In genomic region chrX:48919947-48920712, GRCh38 we compare ENCODE assay signal across 1 cellular context.
TF ChIP-seq lines count a peak whose summit lies in the region.

No MANE protein-coding gene starts in this region.

TF ChIP-seq in K562, 482 proteins besides CTCF, POLR2A, EP300 and RAD21 (continued from another document and continues in another):
- TF ChIP-seq AFF4 (CRISPR knock-in tag; IDR thresholded peaks at IDR 0.05) (0 out of 2 replicates have a peak, but pooled peaks have one; percentile 60), ZNF436 (CRISPR knock-in tag; IDR thresholded peaks at IDR 0.05) (no peak), ZBTB2 (IDR thresholded peaks at IDR 0.05) (no peak), TAF7 (tag; IDR thresholded peaks at IDR 0.05) (no peak), ZKSCAN3 (CRISPR knock-in tag; IDR thresholded peaks at IDR 0.05) (no peak), ETS1 (conservative IDR thresholded peaks at IDR 0.05; ENCODE audit: control insufficient read depth, low read depth, low read length) (no peak), KLF10 (CRISPR knock-in tag; IDR thresholded peaks at IDR 0.05) (no peak), ZSCAN32 (CRISPR knock-in tag; IDR thresholded peaks at IDR 0.05) (no peak), NEUROD1 (IDR thresholded peaks at IDR 0.05; ENCODE audit: borderline replicate concordance, low read depth, low read length, partially characterized antibody) (no peak), NR2F6 (CRISPR knock-in tag; IDR thresholded peaks at IDR 0.05) (no peak), NKRF (IDR thresholded peaks at IDR 0.05; ENCODE audit: borderline replicate concordance) (peak; percentile 71; the same call in 1 of the 2 replicates), HOXB6 (CRISPR knock-in tag; IDR thresholded peaks at IDR 0.05; ENCODE audit: borderline replicate concordance) (no peak), TCF15 (CRISPR knock-in tag; IDR thresholded peaks at IDR 0.05) (0 out of 2 replicates have a peak, but pooled peaks have one; percentile 25), ZNF561 (CRISPR knock-in tag; conservative IDR thresholded peaks at IDR 0.05) (no peak), ATF2 (CRISPR knock-in tag; IDR thresholded peaks at IDR 0.05) (no peak), CBX2 (IDR thresholded peaks at IDR 0.05; ENCODE audit: insufficient read depth, low read length, poor library complexity, severe bottlenecking) (no peak), CHD2 (IDR thresholded peaks at IDR 0.05; ENCODE audit: low read depth, low read length) (no peak), HSF4 (CRISPR knock-in tag; IDR thresholded peaks at IDR 0.05; ENCODE audit: borderline replicate concordance) (no peak), POLR2AphosphoS2 (IDR thresholded peaks at IDR 0.05; ENCODE audit: low read length) (no peak; the same call in 1 of the 2 replicates), ZNF263 (CRISPR knock-in tag; IDR thresholded peaks at IDR 0.05; ENCODE audit: borderline replicate concordance) (no peak), NR2C2 (CRISPR knock-in tag; IDR thresholded peaks at IDR 0.05) (no peak), NR2C2 (tag; IDR thresholded peaks at IDR 0.05) (no peak), ZNF780A (CRISPR knock-in tag; IDR thresholded peaks at IDR 0.05) (no peak), ZNF232 (CRISPR knock-in tag; IDR thresholded peaks at IDR 0.05) (no peak), MYNN (IDR thresholded peaks at IDR 0.05) (peak; percentile 29; the same call in 1 of the 2 replicates), MYNN (CRISPR knock-in tag; IDR thresholded peaks at IDR 0.05) (no peak), JUN (IDR thresholded peaks at IDR 0.05; ENCODE audit: borderline replicate concordance, low read depth, low read length) (no peak), JUN (CRISPR knock-in tag; IDR thresholded peaks at IDR 0.05; ENCODE audit: borderline replicate concordance) (0 out of 2 replicates have a peak, but pooled peaks have one; percentile 20), RBM14 (IDR thresholded peaks at IDR 0.05; ENCODE audit: borderline replicate concordance, insufficient read depth, low read depth, low read length) (no peak), ERF (CRISPR knock-in tag; IDR thresholded peaks at IDR 0.05) (no peak), ZNF197 (CRISPR knock-in tag; IDR thresholded peaks at IDR 0.05; ENCODE audit: low read depth) (no peak), CREM (IDR thresholded peaks at IDR 0.05; ENCODE audit: low read depth) (0 out of 2 replicates have a peak, but pooled peaks have one; percentile 20), RHOXF2B (CRISPR knock-in tag; conservative IDR thresholded peaks at IDR 0.05) (no peak), ZNF717 (CRISPR knock-in tag; IDR thresholded peaks at IDR 0.05) (no peak), ATF7 (IDR thresholded peaks at IDR 0.05) (no peak), TCF3 (CRISPR knock-in tag; IDR thresholded peaks at IDR 0.05) (peak; percentile 32), ZNF764 (CRISPR knock-in tag; IDR thresholded peaks at IDR 0.05; ENCODE audit: low read depth) (no peak), FOXP1 (CRISPR knock-in tag; IDR thresholded peaks at IDR 0.05) (no peak), KDM4B (IDR thresholded peaks at IDR 0.05; ENCODE audit: borderline replicate concordance in 2 of 2, low read depth in 1 of 2) (no peak), KLF6 (CRISPR knock-in tag; IDR thresholded peaks at IDR 0.05; ENCODE audit: borderline replicate concordance) (no peak), CBX1 (IDR thresholded peaks at IDR 0.05; ENCODE audit: low read depth) (no peak), CEBPZ (IDR thresholded peaks at IDR 0.05; ENCODE audit: borderline replicate concordance, low read depth, low read length) (no peak), CBX8 (IDR thresholded peaks at IDR 0.05; ENCODE audit: borderline replicate concordance, extremely low read depth, low read depth, low read length, poor library complexity, severe bottlenecking) (no peak), ATF3 (IDR thresholded peaks at IDR 0.05) (peak; percentile 29; the same call in 1 of the 2 replicates), ATF3 (CRISPR knock-in tag; conservative IDR thresholded peaks at IDR 0.05) (no peak), HNRNPLL (IDR thresholded peaks at IDR 0.05; ENCODE audit: low read depth, low read length, poor library complexity, severe bottlenecking) (no peak), TGIF2 (CRISPR knock-in tag; IDR thresholded peaks at IDR 0.05) (no peak), CREB3L1 (IDR thresholded peaks at IDR 0.05; ENCODE audit: borderline replicate concordance, low read depth) (no peak), NFE2 (IDR thresholded peaks at IDR 0.05; ENCODE audit: low read depth) (peak; percentile 39), ZNF75A (CRISPR knock-in tag; IDR thresholded peaks at IDR 0.05) (no peak), ELF1 (tag; IDR thresholded peaks at IDR 0.05) (no peak), POLR3G (IDR thresholded peaks at IDR 0.05; ENCODE audit: extremely low read depth, insufficient read length, insufficient replicate concordance) (no peak), ELF4 (CRISPR knock-in tag; IDR thresholded peaks at IDR 0.05) (no peak)
